17 cellular contexts compared by ENCODE assay signal in the genomic region with DNA sequence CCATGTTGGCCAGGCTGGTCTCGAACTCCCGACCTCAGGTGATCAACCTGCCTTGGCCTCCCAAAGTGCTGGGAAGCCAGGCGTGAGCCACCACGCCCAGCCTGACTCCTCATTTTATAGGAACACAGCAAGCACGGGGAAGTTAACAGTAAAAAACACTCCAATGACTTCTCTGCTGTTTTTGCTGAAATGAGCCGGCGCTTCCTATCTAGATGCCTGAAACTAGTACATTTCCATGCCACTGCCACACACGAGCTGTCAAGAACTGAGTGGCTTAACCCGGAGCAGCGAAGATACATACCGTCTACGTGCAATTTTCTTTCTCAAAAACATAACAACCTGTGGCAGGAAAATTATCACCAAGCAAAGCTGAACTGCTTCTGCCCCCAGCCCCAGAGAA.
"Had no signal": no experiment of that assay in that cellular context is flagged by ENCODE, and none has a peak within 500 bp of the region (broad histone marks: within the 10 kb centered on the region; RNA-seq: fewer than 3 reads in every experiment).

No MANE protein-coding gene starts in this region.

- H3K9me3 Mint-ChIP-seq: activated B cell treated with CpG ODN at 0.5 μM for 24 hours; activated CD4-positive, alpha-beta T cell treated with anti-CD3 and anti-CD28 coated beads, Interleukin-2, amount 10 ng/mL, durations not matched to agents 24 days and 14 days; activated naive CD4-positive, alpha-beta T cell treated with anti-CD3 and anti-CD28 coated beads for 36 hours; activated T-cell treated with anti-CD3 and anti-CD28 coated beads, Interleukin-2, amount 50 U/mL, for 24 hours; naive B cell had no signal

- DNase-seq: activated B cell treated with CpG ODN at 0.5 μM for 24 hours; activated CD4-positive, alpha-beta T cell treated with anti-CD3 and anti-CD28 coated beads, Interleukin-2, amount 10 ng/mL, durations not matched to agents 24 days and 14 days; activated CD8-positive, alpha-beta T cell treated with anti-CD3 and anti-CD28 coated beads, Interleukin-2, amount 10 ng/mL, durations not matched to agents 7 days and 5 days; activated naive CD4-positive, alpha-beta T cell treated with anti-CD3 and anti-CD28 coated beads for 36 hours; activated T-cell treated with anti-CD3 and anti-CD28 coated beads, Interleukin-2, amount 50 U/mL, for 24 hours; aorta; cerebellar nuclear complex; foreskin keratinocyte; left cardiac atrium; mucosa of descending colon; naive B cell; retina; stimulated activated CD4-positive, alpha-beta T cell treated with anti-CD3 and anti-CD28 coated beads, Interleukin-12 subunit alpha, Interleukin-12 subunit beta, amount 100 ng/mL, for 4 hours; stimulated activated CD4-positive, alpha-beta T cell treated with anti-CD3 and anti-CD28 coated beads, Interleukin-1b, Interleukin-23, amount 100 ng/mL, for 48 hours; stimulated activated CD8-positive, alpha-beta memory T cell treated with anti-CD3 and anti-CD28 coated beads, Interleukin-4, amount 100 ng/mL, for 48 hours; stimulated activated naive CD4-positive, alpha-beta T cell treated with Interleukin-2 at 50 U/mL for 16 hours; tibial artery had no signal

- H3K27ac Mint-ChIP-seq: activated B cell treated with CpG ODN at 0.5 μM for 24 hours; activated CD4-positive, alpha-beta T cell treated with anti-CD3 and anti-CD28 coated beads, Interleukin-2, amount 10 ng/mL, durations not matched to agents 24 days and 14 days; activated CD8-positive, alpha-beta T cell treated with anti-CD3 and anti-CD28 coated beads, Interleukin-2, amount 10 ng/mL, durations not matched to agents 7 days and 5 days; activated naive CD4-positive, alpha-beta T cell treated with anti-CD3 and anti-CD28 coated beads for 36 hours; activated T-cell treated with anti-CD3 and anti-CD28 coated beads, Interleukin-2, amount 50 U/mL, for 24 hours had no signal

- H3K4me3 Mint-ChIP-seq: activated B cell treated with CpG ODN at 0.5 μM for 24 hours; activated CD4-positive, alpha-beta T cell treated with anti-CD3 and anti-CD28 coated beads, Interleukin-2, amount 10 ng/mL, durations not matched to agents 24 days and 14 days; activated CD8-positive, alpha-beta T cell treated with anti-CD3 and anti-CD28 coated beads, Interleukin-2, amount 10 ng/mL, durations not matched to agents 7 days and 5 days; activated naive CD4-positive, alpha-beta T cell treated with anti-CD3 and anti-CD28 coated beads for 36 hours; activated T-cell treated with anti-CD3 and anti-CD28 coated beads, Interleukin-2, amount 50 U/mL, for 24 hours; naive B cell had no signal

- H3K27ac ChIP-seq: foreskin keratinocyte, tibial artery had no signal

- H3K27me3 Mint-ChIP-seq: activated B cell treated with CpG ODN at 0.5 μM for 24 hours; activated CD4-positive, alpha-beta T cell treated with anti-CD3 and anti-CD28 coated beads, Interleukin-2, amount 10 ng/mL, durations not matched to agents 24 days and 14 days; activated T-cell treated with anti-CD3 and anti-CD28 coated beads, Interleukin-2, amount 50 U/mL, for 24 hours; naive B cell had no signal

- H3K4me1 ChIP-seq: foreskin keratinocyte had no signal

- H3K4me3 ChIP-seq: mucosa of descending colon, tibial artery had no signal

- H3K27me3 ChIP-seq: foreskin keratinocyte, tibial artery had no signal

- ATAC-seq: activated CD8-positive, alpha-beta T cell treated with anti-CD3 and anti-CD28 coated beads, Interleukin-2, amount 10 ng/mL, durations not matched to agents 7 days and 5 days; left cardiac atrium; mucosa of descending colon had no signal

- H3K9me3 ChIP-seq: mucosa of descending colon, tibial artery had no signal
